ENCODE assay signal across 10 cellular contexts in genomic region chr14:45810152-45810872, GRCh38.
DNase-seq lines count a peak whose midpoint lies in the region; ATAC-seq and TF ChIP-seq lines count a peak whose summit lies in the region.
"Had no signal": no experiment of that assay in that cellular context is flagged by ENCODE, and none has a peak within 500 bp of the region (broad histone marks: within the 10 kb centered on the region; RNA-seq: fewer than 3 reads in every experiment).

No MANE protein-coding gene starts in this region.

- POLR2A ChIA-PET in MCF 10A (lab: Yijun Ruan, JAX), result no interaction called here

- H3K27me3 ChIP-seq in breast epithelium, result no peaks in the 10 kb centered on the region
- H3K27me3 ChIP-seq in hepatocyte, result no peaks in the 10 kb centered on the region
- no peaks in the 10 kb centered on the region for H3K27me3 ChIP-seq in Karpas-422 (ENCODE audit: low read length)
- H3K27me3 ChIP-seq: vagina had no signal

- H3K9me3 Mint-ChIP-seq in MCF 10A (ENCODE audit: unreplicated experiment), result no peaks in the 10 kb centered on the region

- H2AFZ ChIP-seq in hepatocyte, result peak overlapping the region; percentile 12
- no peak overlapping the region for H2AFZ ChIP-seq in Karpas-422 (ENCODE audit: low read length)

- peak overlapping the region; percentile 6 for H3K4me2 ChIP-seq in hepatocyte
- H3K4me2 ChIP-seq in Karpas-422 (ENCODE audit: low read depth, low read length, poor library complexity, severe bottlenecking), result no peak overlapping the region

- H3K4me1 ChIP-seq in breast epithelium, result peaks cover 0 to 3% of the 10 kb centered on the region in 2 donors
- no peaks in the 10 kb centered on the region for H3K4me1 ChIP-seq in hepatocyte (ENCODE audit: insufficient read depth)
- H3K4me1 ChIP-seq in Karpas-422 (ENCODE audit: low read length), result no peaks in the 10 kb centered on the region
- H3K4me1 ChIP-seq: vagina had no signal

- H3K4me3 ChIP-seq in breast epithelium (no peak overlapping the region), hepatocyte (no peak overlapping the region), Karpas-422 (ENCODE audit: low read length) (no peak overlapping the region)
- H3K4me3 ChIP-seq: vagina had no signal

- no peak for TF ChIP-seq POLR2A in breast epithelium (IDR thresholded peaks at IDR 0.05)

- H3K36me3 ChIP-seq in breast epithelium (no peaks in the 10 kb centered on the region), hepatocyte (replicated peaks; ENCODE audit: insufficient read depth, low read depth) (no peaks in the 10 kb centered on the region), Karpas-422 (ENCODE audit: insufficient read depth, low read length) (no peaks in the 10 kb centered on the region)
- H3K36me3 ChIP-seq: vagina had no signal

- no peak overlapping the region for H3K27ac Mint-ChIP-seq in MCF 10A (ENCODE audit: low read depth, unreplicated experiment)

- no peak overlapping the region for H3K4me3 Mint-ChIP-seq in MCF 10A (ENCODE audit: unreplicated experiment)

- no TSS peak for BruUV-seq in MCF 10A (replicated peaks; lab: Mats Ljungman, UMichigan)

- H3K9me2 ChIP-seq in hepatocyte (replicated peaks; ENCODE audit: insufficient read depth) (no peaks in the 10 kb centered on the region), Karpas-422 (replicated peaks; ENCODE audit: insufficient read depth, low read length) (no peaks in the 10 kb centered on the region)

- H3K27ac ChIP-seq in breast epithelium (no peak overlapping the region), hepatocyte (peak overlapping the region; percentile 35), Karpas-422 (ENCODE audit: low read length) (no peak overlapping the region)
- H3K27ac ChIP-seq: vagina had no signal

- H3K27me3 Mint-ChIP-seq in MCF 10A (ENCODE audit: insufficient read depth, unreplicated experiment), result no peaks in the 10 kb centered on the region

- H3K4me1 Mint-ChIP-seq in MCF 10A (ENCODE audit: insufficient read depth, unreplicated experiment), result no peaks in the 10 kb centered on the region

- peak; percentile 26 for DNase-seq in MCF 10A (ENCODE audit: unreplicated experiment)
- no peak for DNase-seq in breast epithelium (ENCODE audit: low spot score in 2 of 2)
- DNase-seq in NCI-H69 (lab: John Stamatoyannopoulos, UW), result peak; percentile 45
- DNase-seq in hepatocyte (ENCODE audit: low spot score), result peak; percentile 23
- no peak for DNase-seq in Karpas-422
- no peak for DNase-seq in omental fat pad (ENCODE audit: low spot score)
- DNase-seq: activated CD4-positive, alpha-beta T cell treated with anti-CD3 and anti-CD28 coated beads, Interleukin-2, amount 50 U/mL, for 4 hours had no signal

- intact Hi-C loops in MCF 10A (cut with micrococcal nuclease), result no loop called here
- intact Hi-C loops in breast epithelium (cut with DNase I; ENCODE audit: low total_unique reads), result no loop called here

- no peak overlapping the region for H3K9ac ChIP-seq in Karpas-422 (ENCODE audit: low read length)

- H3K79me2 ChIP-seq in hepatocyte (no peaks in the 10 kb centered on the region), Karpas-422 (ENCODE audit: low read length) (no peaks in the 10 kb centered on the region)

- 41% methylated on average over 3 of the region's 3 CpGs for WGBS in hepatocyte (ENCODE audit: low lambda C conversion rate, missing lambda C conversion rate)

- CTCF ChIA-PET in MCF 10A (lab: Yijun Ruan, JAX), result no interaction called here

- H4K20me1 ChIP-seq in hepatocyte (ENCODE audit: insufficient read depth, poor library complexity, severe bottlenecking) (no peaks in the 10 kb centered on the region), Karpas-422 (ENCODE audit: insufficient read depth, low read depth, low read length) (no peaks in the 10 kb centered on the region)

- no peaks in the 10 kb centered on the region for H3K9me3 ChIP-seq in breast epithelium
- H3K9me3 ChIP-seq in hepatocyte (ENCODE audit: low read depth), result no peaks in the 10 kb centered on the region
- H3K9me3 ChIP-seq in Karpas-422 (ENCODE audit: low read length), result peaks cover 37% of the 10 kb centered on the region
- H3K9me3 ChIP-seq: vagina had no signal

- H3K36me3 Mint-ChIP-seq in MCF 10A (ENCODE audit: insufficient read depth, unreplicated experiment), result no peaks in the 10 kb centered on the region

- ATAC-seq in HG02798 (IDR thresholded peaks at IDR 0.05; ENCODE audit: poor library complexity, unreplicated experiment), result no peak
- no peak for ATAC-seq in HG02623 (IDR thresholded peaks at IDR 0.05; ENCODE audit: unreplicated experiment)
- no peak for ATAC-seq in omental fat pad (ENCODE audit: low FRiP score)

- TF ChIP-seq CTCF in MCF 10A (IDR thresholded peaks at IDR 0.05; ENCODE audit: unreplicated experiment) (no peak), breast epithelium (IDR thresholded peaks at IDR 0.05) (no peak), hepatocyte (IDR thresholded peaks at IDR 0.05; ENCODE audit: poor library complexity) (peak; percentile 31), omental fat pad (IDR thresholded peaks at IDR 0.05) (no peak)

Comparison
In these comparisons a context has a peak if more than half of its experiments do, and no peak if none do; other contexts are left out.
1. DNase-seq: peak in MCF 10A (single experiment), NCI-H69 (single experiment) and hepatocyte (single experiment); none in breast epithelium (0 of 2), Karpas-422 (single experiment) and omental fat pad (single experiment).